12 cellular contexts compared by ENCODE assay signal in genomic region chr1:22412932-22413727, GRCh38. TPM values are rescaled to one million over a fixed set of nuclear protein-coding genes. Genes with fewer than 3 reads are reported as not detected.
A peak's percentile ranks its signal among the peaks of the same experiment; 100 is the strongest.
DNase-seq lines count a peak whose midpoint lies in the region; ATAC-seq, FAIRE-seq and TF ChIP-seq lines count a peak whose summit lies in the region.
"Had no signal": no experiment of that assay in that cellular context is flagged by ENCODE, and none has a peak within 500 bp of the region (broad histone marks: within the 10 kb centered on the region; RNA-seq: fewer than 3 reads in every experiment).

No MANE protein-coding gene starts in this region.

- H3K4me2 ChIP-seq in K562 (ENCODE audit: insufficient read depth, low read length) = no peak overlapping the region

- FAIRE-seq in K562 (lab: Jason Lieb, UNC) = no peak

- ATAC-seq in K562 = no peak
- peak; percentile 1 for ATAC-seq in upper lobe of right lung
- ATAC-seq in GM19397 (IDR thresholded peaks at IDR 0.05; ENCODE audit: unreplicated experiment) = no peak
- no peak for ATAC-seq in HG03571 (IDR thresholded peaks at IDR 0.05; ENCODE audit: unreplicated experiment)

- H3K4me3 ChIP-seq in right atrium auricular region = no peak overlapping the region
- no peak overlapping the region for H3K4me3 ChIP-seq in K562
- H3K4me3 ChIP-seq in upper lobe of right lung = no peak overlapping the region
- H3K4me3 ChIP-seq: HAP-1 had no signal

- H4K20me1 ChIP-seq in K562 (replicated peaks; ENCODE audit: control insufficient read depth, insufficient read depth, low read length) = peaks cover 3% of the 10 kb centered on the region; the same call in 1 of the 2 replicates

- POLR2A ChIA-PET in K562 (lab: Yijun Ruan, JAX) = interaction anchor here (0.7 kb wide), 2 partner anchors 8 to 242 kb away, joined by 3 read pairs; no protein-coding TSS in a partner anchor

- no peaks in the 10 kb centered on the region for H3K79me2 ChIP-seq in K562 (ENCODE audit: control insufficient read depth, insufficient read depth, low read length)

- TF ChIP-seq POLR2A in K562 (conservative IDR thresholded peaks at IDR 0.05) = no peak

- CTCF ChIA-PET in K562 (lab: Yijun Ruan, JAX; ENCODE audit: low intra/inter-chr PET ratio) = interaction anchor here (0.9 to 3.9 kb wide), 3 partner anchors 281 to 308 kb away, joined by 3 to 30 read pairs (median 6); no protein-coding TSS in a partner anchor

- no peak for TF ChIP-seq RAD21 in K562 (CRISPR knock-in tag; conservative IDR thresholded peaks at IDR 0.05 in 1 of 2, IDR thresholded peaks at IDR 0.05 in 1 of 2)

- DNase-seq in cardiac septum (ENCODE audit: low spot score) = peak; percentile 43
- no peak for DNase-seq in right atrium auricular region (ENCODE audit: low spot score)
- no peak for DNase-seq in K562 (ENCODE audit: extremely low read depth in 1 of 4, low spot score in 3 of 4)
- DNase-seq in left kidney (ENCODE audit: low read depth, low spot score) = peak; percentile 74
- DNase-seq in upper lobe of right lung = no peak
- no peak for DNase-seq in GOT3 (lab: John Stamatoyannopoulos, UW)
- DNase-seq: naive B cell; NCI-H82; stimulated activated CD4-positive, alpha-beta T cell treated with anti-CD3 and anti-CD28 coated beads, Interleukin-2, amount 100 ng/mL, for 24 hours had no signal

- TF ChIP-seq EP300 in K562 (IDR thresholded peaks at IDR 0.05; ENCODE audit: low read length) = no peak

- TF ChIP-seq CTCF in right atrium auricular region (IDR thresholded peaks at IDR 0.05) = no peak
- no peak for TF ChIP-seq CTCF in K562 (IDR thresholded peaks at IDR 0.05 in 2 of 3, conservative IDR thresholded peaks at IDR 0.05 in 1 of 3; ENCODE audit: insufficient read depth in 2 of 3, low read depth in 1 of 3, low read length in 3 of 3)
- TF ChIP-seq CTCF in upper lobe of right lung (IDR thresholded peaks at IDR 0.05) = no peak

- H3K4me1 ChIP-seq in right atrium auricular region = no peaks in the 10 kb centered on the region
- peaks cover 3 to 4% of the 10 kb centered on the region in 2 experiments; a peak in 2 of 5 replicates for H3K4me1 ChIP-seq in K562 (replicated peaks in 1 of 2; ENCODE audit: control insufficient read depth in 2 of 2, insufficient read depth in 2 of 2, low read length in 2 of 2)
- peaks cover 12% of the 10 kb centered on the region for H3K4me1 ChIP-seq in upper lobe of right lung
- H3K4me1 ChIP-seq: HAP-1 had no signal

- no TSS peak for BruUV-seq in K562 (replicated peaks; lab: Mats Ljungman, UMichigan)

- H3K27me3 ChIP-seq in right atrium auricular region (no peaks in the 10 kb centered on the region), K562 (ENCODE audit: control insufficient read depth in 2 of 2, insufficient read depth in 2 of 2, low read length in 2 of 2) (peaks cover 26 to 54% of the 10 kb centered on the region in 2 experiments), upper lobe of right lung (no peaks in the 10 kb centered on the region)

- WGBS in K562 (ENCODE audit: insufficient coverage, low coverage, missing lambda C conversion rate) = 2% methylated on average over 8 of the region's 8 CpGs

- no peaks in the 10 kb centered on the region for H3K9me3 ChIP-seq in right atrium auricular region
- H3K9me3 ChIP-seq in K562 (replicated peaks; ENCODE audit: control insufficient read depth, insufficient read depth, low read depth, low read length) = no peaks in the 10 kb centered on the region; the same call in 1 of the 2 replicates
- H3K9me3 ChIP-seq in upper lobe of right lung = no peaks in the 10 kb centered on the region
- H3K9me3 ChIP-seq: HAP-1 had no signal

- in situ Hi-C loops in K562 (cut with MboI) = no loop called here

- H3K27ac ChIP-seq in right atrium auricular region (no peak overlapping the region), K562 (ENCODE audit: extremely low read depth, low read depth, low read length) (no peak overlapping the region), upper lobe of right lung (peak overlapping the region; percentile 55)

- intact Hi-C loops in cardiac septum (cut with DNase I) (no loop called here), K562 (cut with micrococcal nuclease) (loop anchor here (10.0 kb wide), 1 partner anchor 198 kb away; no protein-coding TSS in a partner anchor), upper lobe of right lung (cut with DNase I) (no loop called here)

- H3K9me1 ChIP-seq in K562 (ENCODE audit: control insufficient read depth, insufficient read depth, low read length) = no peaks in the 10 kb centered on the region

- H2AFZ ChIP-seq in K562 (ENCODE audit: low read depth, low read length) = no peak overlapping the region

- H3K9ac ChIP-seq in K562 (ENCODE audit: insufficient read depth in 1 of 2, low read depth in 2 of 2, low read length in 2 of 2) = no peak overlapping the region

- H3K36me3 ChIP-seq in right atrium auricular region (no peaks in the 10 kb centered on the region), K562 (ENCODE audit: control insufficient read depth, insufficient read depth, low read length) (no peaks in the 10 kb centered on the region), upper lobe of right lung (no peaks in the 10 kb centered on the region)
- H3K36me3 ChIP-seq: HAP-1 had no signal

RNA-seq across cellular contexts. Expression of gene ZBTB40, which starts 38.5 kb away (rescaled TPM):
- total RNA-seq in cardiac septum (12.9 TPM), right atrium auricular region (10 to 100 TPM; 10.4 to 12.5 TPM), K562 (2014; rRNA removed) (16.3 and 18.7 TPM in 2 replicates), K562 (2014; rRNA removed; fragmentation: Illumina TruSeq; extraction: Trizol) (18.0 and 18.8 TPM in 2 replicates), K562 (2015; rRNA removed; fragmentation: Illumina TruSeq; extraction: Trizol) (21.9 and 22.3 TPM in 2 replicates), K562 (2021) (25.3 and 26.0 TPM in 2 replicates), upper lobe of right lung (24.9 TPM)
- total RNA-seq in K562 (2011; cell fraction: chromatin; rRNA removed; ENCODE audit: low replicate concordance) = 58.0 and 66.5 TPM in 2 replicates
- total RNA-seq in K562 (2011; cell fraction: nucleolus; rRNA removed) = 22.5 and 26.7 TPM in 2 replicates
- 28.2 and 29.6 TPM in 2 replicates for total RNA-seq in K562 (2011; cell fraction: nucleoplasm; rRNA removed)
- polyA plus RNA-seq in K562 (2011; rRNA removed) (11.1 and 12.3 TPM in 2 replicates), K562 (2014; fragmentation: Illumina TruSeq; extraction: Trizol) (20.1 and 22.9 TPM in 2 replicates), K562 (2014; fragmentation: Nextera tagmentation; extraction: Ambion mirVana) (1 to 10 TPM; 2.6 to 5.1 TPM), K562 (2014; rRNA removed) (21.2 and 21.8 TPM in 2 replicates)
- polyA plus RNA-seq in K562 (2011; cell fraction: cytosol; rRNA removed) = 7.7 and 9.6 TPM in 2 replicates
- 54.9 and 86.0 TPM in 2 replicates for polyA plus RNA-seq in K562 (2011; cell fraction: nucleus; rRNA removed)
- 14.2 and 17.0 TPM in 2 replicates for polyA plus RNA-seq in K562 (2012)
- 17.6 and 19.0 TPM in 2 replicates for polyA minus RNA-seq in K562 (2011; rRNA and poly(A)+ RNA removed)
- 8.6 and 10.1 TPM in 2 replicates for polyA minus RNA-seq in K562 (2011; cell fraction: cytosol; rRNA and poly(A)+ RNA removed)
- 18.2 and 27.2 TPM in 2 replicates for polyA minus RNA-seq in K562 (2011; cell fraction: nucleus; rRNA and poly(A)+ RNA removed)

Comparison
In these comparisons a context has a peak if more than half of its experiments do, and no peak if none do; other contexts are left out.
1. DNase-seq: peak in cardiac septum (single experiment) and left kidney (single experiment); none in right atrium auricular region (single experiment), K562 (0 of 4), upper lobe of right lung (single experiment) and GOT3 (single experiment).